Comparison of ENCODE assay signal across 8 cellular contexts in genomic region chr12:48903982-48904411, GRCh38. TPM values are rescaled to one million over a fixed set of nuclear protein-coding genes. Genes with fewer than 3 reads are reported as not detected.
DNase-seq lines count a peak whose midpoint lies in the region; ATAC-seq and TF ChIP-seq lines count a peak whose summit lies in the region.

No MANE protein-coding gene starts in this region.

- H3K27ac ChIP-seq in duodenal mucosa (ENCODE audit: low read depth, low read length) = no peak overlapping the region

- H3K36me3 Mint-ChIP-seq in activated CD4-positive, alpha-beta memory T cell treated with anti-CD3 and anti-CD28 coated beads for 36 hours = no peaks in the 10 kb centered on the region
- no peaks in the 10 kb centered on the region for H3K36me3 Mint-ChIP-seq in Caco-2 (ENCODE audit: insufficient read depth, unreplicated experiment)

- no peak overlapping the region for H3K9ac ChIP-seq in duodenal mucosa (ENCODE audit: low read depth in 1 of 2, low read length in 2 of 2)

- POLR2A ChIA-PET in activated CD4-positive, alpha-beta memory T cell treated with anti-CD3 and anti-CD28 coated beads for 36 hours (lab: Charles Lee) = interaction anchor here (0.8 kb wide), 1 partner anchor 52 kb away, joined by 3 read pairs; the partner anchor contains the start of gene DDX23
- POLR2A ChIA-PET in Caco-2 (lab: Charles Lee) = no interaction called here

- H3K9me3 ChIP-seq in duodenal mucosa (ENCODE audit: control insufficient read depth in 1 of 2, low read length in 2 of 2) = no peaks in the 10 kb centered on the region
- H3K9me3 ChIP-seq in Caco-2 = no peaks in the 10 kb centered on the region

- DNase-seq in NCI-H446 treated with DMSO at 0.1 percent for 48 hours (lab: John Stamatoyannopoulos, UW) = peak; percentile 44
- DNase-seq in activated CD4-positive, alpha-beta memory T cell treated with anti-CD3 and anti-CD28 coated beads for 36 hours = peak; percentile 89
- DNase-seq in lung microvascular endothelial cell (ENCODE audit: low read depth in 2 of 2) = peak; percentile 87 to 88
- DNase-seq in stimulated activated CD4-positive, alpha-beta T cell treated with anti-CD3 and anti-CD28 coated beads, TNF-alpha, amount 100 ng/mL, for 4 hours (ENCODE audit: low read depth in 3 of 3) = peak; percentile 61 to 71 (median 63)
- DNase-seq in Caco-2 = no peak

- H3K27me3 ChIP-seq in duodenal mucosa (ENCODE audit: control insufficient read depth in 1 of 2, insufficient read depth in 2 of 2, low read length in 2 of 2) (no peaks in the 10 kb centered on the region), Caco-2 (replicated peaks; ENCODE audit: control insufficient read depth, insufficient read depth, low read length) (no peaks in the 10 kb centered on the region)

- intact Hi-C loops in activated CD4-positive, alpha-beta memory T cell treated with anti-CD3 and anti-CD28 coated beads for 36 hours (cut with micrococcal nuclease) = loop anchor here (5.0 kb wide), 2 partner anchors 73 to 93 kb away; partner anchors contain the start of genes DDN and WNT1
- intact Hi-C loops in Caco-2 (cut with micrococcal nuclease; ENCODE audit: unreplicated experiment) = no loop called here

- H3K4me1 Mint-ChIP-seq in activated CD4-positive, alpha-beta memory T cell treated with anti-CD3 and anti-CD28 coated beads for 36 hours (ENCODE audit: low read depth) = peaks cover 2% of the 10 kb centered on the region
- H3K4me1 Mint-ChIP-seq in Caco-2 (ENCODE audit: low read depth, unreplicated experiment) = peaks cover 7% of the 10 kb centered on the region

- ATAC-seq in HG03095 (IDR thresholded peaks at IDR 0.05; ENCODE audit: unreplicated experiment) = peak; percentile 66

- BruUV-seq in Caco-2 (replicated peaks; lab: Mats Ljungman, UMichigan) = no TSS peak

- TF ChIP-seq CTCF in GM12872 (IDR thresholded peaks at IDR 0.05; ENCODE audit: insufficient read depth, low read depth, low read length) (peak; percentile 71), Caco-2 (IDR thresholded peaks at IDR 0.05; ENCODE audit: insufficient read depth in 1 of 2, low read depth in 1 of 2, low read length in 1 of 2, severe bottlenecking in 1 of 2, unreplicated experiment in 1 of 2) (no peak)

- H3K4me3 ChIP-seq in duodenal mucosa (ENCODE audit: low read depth in 1 of 2, low read length in 2 of 2) = peak overlapping the region; percentile 64 to 71
- H3K4me3 ChIP-seq in Caco-2 (ENCODE audit: low read depth, low read length) = no peak overlapping the region

- peak overlapping the region; percentile 70 for H3K4me3 Mint-ChIP-seq in activated CD4-positive, alpha-beta memory T cell treated with anti-CD3 and anti-CD28 coated beads for 36 hours
- no peak overlapping the region for H3K4me3 Mint-ChIP-seq in Caco-2 (ENCODE audit: unreplicated experiment)

- no peak overlapping the region for H3K27ac Mint-ChIP-seq in activated CD4-positive, alpha-beta memory T cell treated with anti-CD3 and anti-CD28 coated beads for 36 hours
- no peak overlapping the region for H3K27ac Mint-ChIP-seq in Caco-2 (ENCODE audit: unreplicated experiment)

- no peaks in the 10 kb centered on the region for H3K27me3 Mint-ChIP-seq in activated CD4-positive, alpha-beta memory T cell treated with anti-CD3 and anti-CD28 coated beads for 36 hours
- H3K27me3 Mint-ChIP-seq in Caco-2 (ENCODE audit: insufficient read depth, unreplicated experiment) = no peaks in the 10 kb centered on the region

- no peaks in the 10 kb centered on the region for H3K9me3 Mint-ChIP-seq in activated CD4-positive, alpha-beta memory T cell treated with anti-CD3 and anti-CD28 coated beads for 36 hours
- no peaks in the 10 kb centered on the region for H3K9me3 Mint-ChIP-seq in Caco-2 (ENCODE audit: unreplicated experiment)

- CTCF ChIA-PET in activated CD4-positive, alpha-beta memory T cell treated with anti-CD3 and anti-CD28 coated beads for 36 hours (lab: Charles Lee) = interaction anchor here (0.5 to 7.1 kb wide), 30 partner anchors 8 to 168 kb away, joined by 3 to 68 read pairs (median 5); partner anchors contain the start of genes ARF3, DDX23, FKBP11 and PRKAG1
- CTCF ChIA-PET in Caco-2 (lab: Charles Lee) = interaction anchor here (0.6 kb wide), 1 partner anchor 31 kb away, joined by 3 read pairs; no protein-coding TSS in a partner anchor

- H3K36me3 ChIP-seq in duodenal mucosa (ENCODE audit: control insufficient read depth in 1 of 2, insufficient read depth in 2 of 2, low read length in 2 of 2) (no peaks in the 10 kb centered on the region), Caco-2 (ENCODE audit: control insufficient read depth, insufficient read depth, low read length) (no peaks in the 10 kb centered on the region)

- peaks cover 9 to 16% of the 10 kb centered on the region in 2 donors for H3K4me1 ChIP-seq in duodenal mucosa (ENCODE audit: control insufficient read depth in 1 of 2, insufficient read depth in 2 of 2, low read length in 2 of 2)
- peaks cover 20% of the 10 kb centered on the region for H3K4me1 ChIP-seq in Caco-2

RNA-seq across cellular contexts. Expression of gene FKBP11, which starts 21.3 kb away (rescaled TPM):
- 10 to 100 TPM; 82.0 to 89.0 TPM for total RNA-seq in activated CD4-positive, alpha-beta memory T cell treated with anti-CD3 and anti-CD28 coated beads for 36 hours
- 9.6 and 9.7 TPM in 2 replicates for total RNA-seq in lung microvascular endothelial cell
- 79.5 and 83.2 TPM in 2 replicates for total RNA-seq in Caco-2 (2022)

RNA-seq across cellular contexts. Expression of gene RND1, which starts 38.3 kb away (rescaled TPM):
- total RNA-seq in activated CD4-positive, alpha-beta memory T cell treated with anti-CD3 and anti-CD28 coated beads for 36 hours = 1 to 10 TPM; 2.4 to 3.5 TPM
- total RNA-seq in lung microvascular endothelial cell = 1.4 and 3.5 TPM in 2 replicates
- total RNA-seq in Caco-2 (2022) = 5.1 and 5.2 TPM in 2 replicates

RNA-seq across cellular contexts. Expression of gene DDX23, which starts 52.0 kb away (rescaled TPM):
- 100 to 1,000 TPM; 119 to 121 TPM for total RNA-seq in activated CD4-positive, alpha-beta memory T cell treated with anti-CD3 and anti-CD28 coated beads for 36 hours
- total RNA-seq in lung microvascular endothelial cell (50.8 and 72.4 TPM in 2 replicates), Caco-2 (2022) (151 and 152 TPM in 2 replicates)

RNA-seq across cellular contexts. Expression of gene ARF3, which starts 53.3 kb away (rescaled TPM):
- 100 to 1,000 TPM; 110 to 121 TPM for total RNA-seq in activated CD4-positive, alpha-beta memory T cell treated with anti-CD3 and anti-CD28 coated beads for 36 hours
- 36.3 and 39.7 TPM in 2 replicates for total RNA-seq in lung microvascular endothelial cell
- 249 and 257 TPM in 2 replicates for total RNA-seq in Caco-2 (2022)

Comparison
In these comparisons a context has a peak if more than half of its experiments do, and no peak if none do; other contexts are left out.
1. DNase-seq: peak in NCI-H446 treated with DMSO at 0.1 percent for 48 hours (single experiment), activated CD4-positive, alpha-beta memory T cell treated with anti-CD3 and anti-CD28 coated beads for 36 hours (single experiment), lung microvascular endothelial cell (2 of 2) and stimulated activated CD4-positive, alpha-beta T cell treated with anti-CD3 and anti-CD28 coated beads, TNF-alpha, amount 100 ng/mL, for 4 hours (3 of 3); none in Caco-2 (0 of 2).